ENCODE assay signal across 10 cellular contexts in genomic region chr3:45381168-45381852, GRCh38. TPM values are rescaled to one million over a fixed set of nuclear protein-coding genes. Genes with fewer than 3 reads are reported as not detected.
A peak's percentile ranks its signal among the peaks of the same experiment; 100 is the strongest.
DNase-seq lines count a peak whose midpoint lies in the region; ATAC-seq and TF ChIP-seq lines count a peak whose summit lies in the region.
"Had no signal": no experiment of that assay in that cellular context is flagged by ENCODE, and none has a peak within 500 bp of the region (broad histone marks: within the 10 kb centered on the region; RNA-seq: fewer than 3 reads in every experiment).

No MANE protein-coding gene starts in this region.

- peak overlapping the region; percentile 58 for H3K27ac ChIP-seq in KOPT-K1 (ENCODE audit: low read depth, low read length, poor library complexity, severe bottlenecking)
- H3K27ac ChIP-seq in hepatocyte = peak overlapping the region; percentile 58
- H3K27ac ChIP-seq: body of pancreas had no signal

- H4K20me1 ChIP-seq in hepatocyte (ENCODE audit: insufficient read depth, poor library complexity, severe bottlenecking) = no peaks in the 10 kb centered on the region

- no peak overlapping the region for H3K4me3 ChIP-seq in hepatocyte
- H3K4me3 ChIP-seq: body of pancreas had no signal

- H3K79me2 ChIP-seq in hepatocyte = no peaks in the 10 kb centered on the region

- no peak for ATAC-seq in GM18858 (IDR thresholded peaks at IDR 0.05; ENCODE audit: unreplicated experiment)
- ATAC-seq: body of pancreas had no signal

- no peak overlapping the region for H3K4me2 ChIP-seq in hepatocyte

- H3K9me3 ChIP-seq in KOPT-K1 (ENCODE audit: insufficient read depth, low read length, poor library complexity, severe bottlenecking) (peaks cover under 1% of the 10 kb centered on the region), hepatocyte (ENCODE audit: low read depth) (no peaks in the 10 kb centered on the region)

- WGBS in hepatocyte (ENCODE audit: low lambda C conversion rate, missing lambda C conversion rate) = 76% methylated on average over 8 of the region's 8 CpGs

- peak; percentile 7 for DNase-seq in NCI-H510A treated with DMSO at 0.1 percent for 48 hours (lab: John Stamatoyannopoulos, UW)
- DNase-seq in NCI-H510A (lab: John Stamatoyannopoulos, UW) = no peak
- DNase-seq in UCSD-AML1 (lab: John Stamatoyannopoulos, UW; ENCODE audit: unreplicated experiment) = peak; percentile 26
- DNase-seq in hepatocyte (ENCODE audit: low spot score) = peak; percentile 19
- DNase-seq in activated CD4-positive, CD25-positive, alpha-beta regulatory T cell (lab: John Stamatoyannopoulos, UW) = no peak
- no peak for DNase-seq in EL
- DNase-seq: NCI-H2171 had no signal

- H2AFZ ChIP-seq in hepatocyte = no peak overlapping the region

- no peaks in the 10 kb centered on the region for H3K27me3 ChIP-seq in hepatocyte
- H3K27me3 ChIP-seq: body of pancreas had no signal

- H3K9me2 ChIP-seq in hepatocyte (replicated peaks; ENCODE audit: insufficient read depth) = no peaks in the 10 kb centered on the region

- no peak for TF ChIP-seq CTCF in hepatocyte (IDR thresholded peaks at IDR 0.05; ENCODE audit: poor library complexity)

- H3K4me1 ChIP-seq in hepatocyte (ENCODE audit: insufficient read depth) = no peaks in the 10 kb centered on the region
- H3K4me1 ChIP-seq: body of pancreas had no signal

- no peaks in the 10 kb centered on the region for H3K36me3 ChIP-seq in KOPT-K1 (ENCODE audit: insufficient read depth, low read length)
- H3K36me3 ChIP-seq in hepatocyte (replicated peaks; ENCODE audit: insufficient read depth, low read depth) = no peaks in the 10 kb centered on the region

RNA-seq across cellular contexts. Expression of gene LARS2, which starts 7.1 kb away (rescaled TPM):
- 20.1 and 22.6 TPM in 2 replicates for total RNA-seq in hepatocyte
- 11.8 and 13.6 TPM in 2 replicates for polyA plus RNA-seq in hepatocyte

Comparison
In these comparisons a context has a peak if more than half of its experiments do, and no peak if none do; other contexts are left out.
1. DNase-seq: peak in NCI-H510A treated with DMSO at 0.1 percent for 48 hours (single experiment), UCSD-AML1 (single experiment) and hepatocyte (single experiment); none in NCI-H510A (single experiment), activated CD4-positive, CD25-positive, alpha-beta regulatory T cell (0 of 4) and EL (single experiment).